ENCODE assay signal across 21 cellular contexts in the genomic region with DNA sequence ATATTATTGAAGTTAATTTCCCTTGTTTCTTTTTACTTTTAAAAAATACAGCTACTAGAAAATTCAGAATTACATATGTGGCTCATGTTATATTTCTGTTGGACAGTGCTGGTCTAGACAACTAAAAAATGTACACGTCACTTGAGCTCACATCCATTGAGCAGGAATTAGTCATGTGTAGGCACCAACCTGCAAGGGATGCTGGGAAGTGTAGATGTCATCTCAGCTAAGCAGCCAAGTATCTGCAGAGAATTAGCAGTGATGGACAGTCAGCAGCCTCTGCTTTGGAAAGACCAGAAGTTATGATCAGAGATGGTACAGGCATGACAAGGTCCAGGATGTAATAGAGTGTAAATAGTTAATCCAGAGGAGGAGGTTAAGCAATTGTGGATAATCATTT.
"Had no signal": no experiment of that assay in that cellular context is flagged by ENCODE, and none has a peak within 500 bp of the region (broad histone marks: within the 10 kb centered on the region; RNA-seq: fewer than 3 reads in every experiment).

No MANE protein-coding gene starts in this region.

- H3K4me1 Mint-ChIP-seq: activated CD4-positive, alpha-beta T cell treated with anti-CD3 and anti-CD28 coated beads for 36 hours; memory B cell; WTC11 had no signal

- H3K9me3 Mint-ChIP-seq: activated naive CD4-positive, alpha-beta T cell treated with anti-CD3 and anti-CD28 coated beads, Interleukin-2, amount 50 U/mL, for 72 hours; activated T-helper 1 cell treated with anti-CD3 and anti-CD28 coated beads, Interleukin-12 subunit alpha, Interleukin-12 subunit beta, Interleukin-2, Interleukin-4 antibody, amounts not matched to agents 30 ng/mL and 10 ng/mL and 1 ng/mL, durations not matched to agents 14 hours and 24 hours and 36 hours; memory B cell had no signal

- H3K4me3 ChIP-seq: adrenal gland, breast epithelium, heart right ventricle, thyroid gland had no signal

- H3K36me3 Mint-ChIP-seq: activated naive CD4-positive, alpha-beta T cell treated with anti-CD3 and anti-CD28 coated beads, Interleukin-2, amount 50 U/mL, for 72 hours; memory B cell; WTC11 had no signal

- H3K36me3 ChIP-seq: adrenal gland, breast epithelium, heart right ventricle, thyroid gland had no signal

- H3K9me3 ChIP-seq: adrenal gland, breast epithelium, heart right ventricle, thyroid gland had no signal

- ATAC-seq: activated CD4-positive, alpha-beta T cell treated with anti-CD3 and anti-CD28 coated beads for 36 hours; activated naive CD4-positive, alpha-beta T cell treated with anti-CD3 and anti-CD28 coated beads, Interleukin-2, amount 50 U/mL, for 72 hours; heart right ventricle; left ventricle myocardium superior; WTC11 had no signal

- H3K4me3 Mint-ChIP-seq: activated CD4-positive, alpha-beta T cell treated with anti-CD3 and anti-CD28 coated beads for 36 hours; activated T-helper 1 cell treated with anti-CD3 and anti-CD28 coated beads, Interleukin-12 subunit alpha, Interleukin-12 subunit beta, Interleukin-2, Interleukin-4 antibody, amounts not matched to agents 30 ng/mL and 10 ng/mL and 1 ng/mL, durations not matched to agents 14 hours and 24 hours and 36 hours; memory B cell; WTC11 had no signal

- DNase-seq: activated CD4-positive, alpha-beta T cell treated with anti-CD3 and anti-CD28 coated beads for 36 hours; activated CD4-positive, alpha-beta T cell treated with anti-CD3 and anti-CD28 coated beads, Interleukin-2, amount 50 U/mL, for 48 hours; activated gamma-delta T cell treated with Interleukin-2 at 50 U/mL for 16 hours; activated T-cell treated with anti-CD3 and anti-CD28 coated beads for 4 hours; adrenal gland; cerebellar nuclear complex; cortex of kidney; heart right ventricle; left ventricle myocardium superior; occipital lobe; retina; stimulated activated CD4-positive, alpha-beta T cell treated with anti-CD3 and anti-CD28 coated beads, Interleukin-2, amount 100 ng/mL, for 24 hours; stimulated activated naive CD4-positive, alpha-beta T cell treated with Interleukin-2 at 50 U/mL for 16 hours; thyroid gland had no signal

- H3K27me3 ChIP-seq: adrenal gland, breast epithelium, thyroid gland had no signal

- H3K27ac Mint-ChIP-seq: activated CD4-positive, alpha-beta T cell treated with anti-CD3 and anti-CD28 coated beads for 36 hours; activated naive CD4-positive, alpha-beta T cell treated with anti-CD3 and anti-CD28 coated beads, Interleukin-2, amount 50 U/mL, for 72 hours; activated T-helper 1 cell treated with anti-CD3 and anti-CD28 coated beads, Interleukin-12 subunit alpha, Interleukin-12 subunit beta, Interleukin-2, Interleukin-4 antibody, amounts not matched to agents 30 ng/mL and 10 ng/mL and 1 ng/mL, durations not matched to agents 14 hours and 24 hours and 36 hours; memory B cell; WTC11 had no signal

- H3K27ac ChIP-seq: adrenal gland, breast epithelium, heart right ventricle, thyroid gland had no signal

- H3K4me1 ChIP-seq: breast epithelium had no signal

- FAIRE-seq: astrocyte, endometrium had no signal
